Comparison of ENCODE assay signal across 17 cellular contexts in the genomic region with DNA sequence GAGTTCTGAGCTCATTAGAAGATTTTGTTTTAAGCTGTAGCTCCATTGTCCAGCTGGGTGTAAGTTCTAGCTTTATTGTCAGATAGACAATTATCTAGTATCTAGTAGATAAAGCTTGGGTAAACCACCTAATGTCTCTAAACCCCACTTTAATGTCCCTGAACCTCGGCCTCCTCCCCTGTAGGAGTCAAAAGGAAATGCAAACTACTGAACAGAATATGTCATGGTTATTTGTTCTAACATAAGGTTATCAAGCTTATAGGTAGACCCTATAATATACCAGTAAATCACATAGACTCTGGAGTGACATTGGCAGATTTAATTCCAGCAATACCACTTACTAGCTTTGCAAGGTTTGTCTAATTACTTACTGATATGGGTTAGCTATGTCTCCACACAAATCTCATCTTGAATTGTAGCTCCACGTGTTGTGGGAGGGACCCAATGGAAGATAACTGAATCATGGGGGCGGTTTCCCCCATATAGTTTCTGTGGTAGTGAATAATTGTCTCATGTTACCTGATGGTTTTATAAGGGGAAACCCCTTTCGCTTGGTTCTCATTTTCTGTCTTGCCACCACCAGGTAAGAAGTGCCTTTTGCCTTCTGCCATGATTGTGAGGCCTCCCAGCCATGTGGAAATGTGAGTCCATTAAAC. TPM values are rescaled to one million over a fixed set of nuclear protein-coding genes. Genes with fewer than 3 reads are reported as not detected.
DNase-seq lines count a peak whose midpoint lies in the region; ATAC-seq and TF ChIP-seq lines count a peak whose summit lies in the region.
"Had no signal": no experiment of that assay in that cellular context is flagged by ENCODE, and none has a peak within 500 bp of the region (broad histone marks: within the 10 kb centered on the region; RNA-seq: fewer than 3 reads in every experiment).

No MANE protein-coding gene starts in this region.

- TF ChIP-seq CTCF in OCI-LY3 (IDR thresholded peaks at IDR 0.05; ENCODE audit: low read depth, low read length) (no peak), upper lobe of left lung (IDR thresholded peaks at IDR 0.05) (no peak)

- no peak for TF ChIP-seq POLR2A in upper lobe of left lung (IDR thresholded peaks at IDR 0.05)

- H3K27me3 Mint-ChIP-seq in activated CD4-positive, alpha-beta T cell treated with anti-CD3 and anti-CD28 coated beads, Interleukin-2, amount 10 ng/mL, durations not matched to agents 24 days and 14 days = peaks cover 7% of the 10 kb centered on the region
- peaks cover 7% of the 10 kb centered on the region for H3K27me3 Mint-ChIP-seq in activated naive CD8-positive, alpha-beta T cell treated with anti-CD3 and anti-CD28 coated beads, Interleukin-2, amount 50 U/mL, for 24 hours

- intact Hi-C loops in activated CD4-positive, alpha-beta T cell treated with anti-CD3 and anti-CD28 coated beads, Interleukin-2, amount 10 ng/mL, durations not matched to agents 24 days and 14 days (cut with micrococcal nuclease) = loop anchor here (1.0 to 5.0 kb wide), 3 partner anchors 18 to 133 kb away; a partner anchor contains a TSS

- H3K4me3 Mint-ChIP-seq in activated CD4-positive, alpha-beta T cell treated with anti-CD3 and anti-CD28 coated beads, Interleukin-2, amount 10 ng/mL, durations not matched to agents 24 days and 14 days = peak overlapping the region; percentile 35
- peak overlapping the region; percentile 11 for H3K4me3 Mint-ChIP-seq in activated naive CD8-positive, alpha-beta T cell treated with anti-CD3 and anti-CD28 coated beads, Interleukin-2, amount 50 U/mL, for 24 hours
- H3K4me3 Mint-ChIP-seq: H9 had no signal

- H3K4me3 ChIP-seq in OCI-LY3 (ENCODE audit: low read length) = peak overlapping the region; percentile 42; the same call in 1 of the 2 replicates
- no peak overlapping the region for H3K4me3 ChIP-seq in upper lobe of left lung
- H3K4me3 ChIP-seq: transverse colon had no signal

- no peak for DNase-seq in activated CD4-positive, alpha-beta T cell treated with anti-CD3 and anti-CD28 coated beads, Interleukin-2, amount 10 ng/mL, durations not matched to agents 24 days and 14 days
- no peak for DNase-seq in activated CD4-positive, alpha-beta T cell treated with anti-CD3 and anti-CD28 coated beads for 1 hour
- DNase-seq in activated naive CD8-positive, alpha-beta T cell treated with anti-CD3 and anti-CD28 coated beads, Interleukin-2, amount 50 U/mL, for 24 hours = peak; percentile 29
- peak; percentile 31 to 39 (median 32) for DNase-seq in stimulated activated CD4-positive, alpha-beta T cell treated with anti-CD3 and anti-CD28 coated beads, TNF-alpha, amount 100 ng/mL, for 24 hours (ENCODE audit: low read depth in 3 of 3)
- no peak for DNase-seq in NCI-H1694 treated with DMSO at 0.1 percent for 48 hours (lab: John Stamatoyannopoulos, UW)
- DNase-seq in upper lobe of left lung = no peak
- DNase-seq: C1 segment of cervical spinal cord; effector CD8-positive, alpha-beta T cell; H9; left ventricle myocardium superior; NCI-H1930; NCI-H446 treated with DMSO at 0.1 percent for 48 hours; transverse colon had no signal

- H3K27ac ChIP-seq in OCI-LY3 (ENCODE audit: low read length) (peak overlapping the region; percentile 75), upper lobe of left lung (no peak overlapping the region)
- H3K27ac ChIP-seq: neutrophil, RWPE1, transverse colon had no signal

- H3K4me2 ChIP-seq in OCI-LY3 (ENCODE audit: low read length) = peak overlapping the region; percentile 61

- no peak overlapping the region for H2AFZ ChIP-seq in OCI-LY3 (ENCODE audit: low read depth, low read length)

- H4K20me1 ChIP-seq in OCI-LY3 (ENCODE audit: insufficient read depth, low read length) = no peaks in the 10 kb centered on the region; the same call in 1 of the 2 replicates

- H3K9ac ChIP-seq in OCI-LY3 (ENCODE audit: low read length) = peak overlapping the region; percentile 36; the same call in 1 of the 2 replicates

- H3K27me3 ChIP-seq in OCI-LY3 (ENCODE audit: low read depth, low read length) (no peaks in the 10 kb centered on the region), upper lobe of left lung (no peaks in the 10 kb centered on the region)
- H3K27me3 ChIP-seq: neutrophil, transverse colon had no signal

- WGBS in upper lobe of left lung, 2 donors = 68 to 82% methylated on average over 4 of the region's 4 CpGs

- peak overlapping the region; percentile 32 for H3K27ac Mint-ChIP-seq in activated CD4-positive, alpha-beta T cell treated with anti-CD3 and anti-CD28 coated beads, Interleukin-2, amount 10 ng/mL, durations not matched to agents 24 days and 14 days
- H3K27ac Mint-ChIP-seq in activated naive CD8-positive, alpha-beta T cell treated with anti-CD3 and anti-CD28 coated beads, Interleukin-2, amount 50 U/mL, for 24 hours = peak overlapping the region; percentile 60

- H3K4me1 ChIP-seq in OCI-LY3 (ENCODE audit: low read length) (peaks cover 68% of the 10 kb centered on the region), upper lobe of left lung (no peaks in the 10 kb centered on the region)
- H3K4me1 ChIP-seq: transverse colon had no signal

- peaks cover 7% of the 10 kb centered on the region for H3K9me3 Mint-ChIP-seq in activated CD4-positive, alpha-beta T cell treated with anti-CD3 and anti-CD28 coated beads, Interleukin-2, amount 10 ng/mL, durations not matched to agents 24 days and 14 days
- H3K9me3 Mint-ChIP-seq in activated naive CD8-positive, alpha-beta T cell treated with anti-CD3 and anti-CD28 coated beads, Interleukin-2, amount 50 U/mL, for 24 hours = peaks cover under 1% of the 10 kb centered on the region
- H3K9me3 Mint-ChIP-seq: H9 had no signal

- H3K36me3 ChIP-seq in OCI-LY3 (replicated peaks; ENCODE audit: low read depth, low read length) (peaks cover 42% of the 10 kb centered on the region), upper lobe of left lung (no peaks in the 10 kb centered on the region)
- H3K36me3 ChIP-seq: neutrophil, transverse colon had no signal

- H3K4me1 Mint-ChIP-seq in activated CD4-positive, alpha-beta T cell treated with anti-CD3 and anti-CD28 coated beads, Interleukin-2, amount 10 ng/mL, durations not matched to agents 24 days and 14 days = peaks cover 36% of the 10 kb centered on the region
- peaks cover 48% of the 10 kb centered on the region for H3K4me1 Mint-ChIP-seq in activated naive CD8-positive, alpha-beta T cell treated with anti-CD3 and anti-CD28 coated beads, Interleukin-2, amount 50 U/mL, for 24 hours

- peaks cover 7% of the 10 kb centered on the region for H3K36me3 Mint-ChIP-seq in activated CD4-positive, alpha-beta T cell treated with anti-CD3 and anti-CD28 coated beads, Interleukin-2, amount 10 ng/mL, durations not matched to agents 24 days and 14 days (ENCODE audit: low read depth)
- peaks cover 9% of the 10 kb centered on the region for H3K36me3 Mint-ChIP-seq in activated naive CD8-positive, alpha-beta T cell treated with anti-CD3 and anti-CD28 coated beads, Interleukin-2, amount 50 U/mL, for 24 hours (ENCODE audit: low read depth)

- H3K9me3 ChIP-seq in OCI-LY3 (ENCODE audit: insufficient read depth, low read length) (no peaks in the 10 kb centered on the region), upper lobe of left lung (no peaks in the 10 kb centered on the region)
- H3K9me3 ChIP-seq: neutrophil, transverse colon had no signal

- ATAC-seq in activated naive CD8-positive, alpha-beta T cell treated with anti-CD3 and anti-CD28 coated beads, Interleukin-2, amount 50 U/mL, for 24 hours = peak; percentile 69
- ATAC-seq in GM21723 (IDR thresholded peaks at IDR 0.05; ENCODE audit: unreplicated experiment) (no peak), upper lobe of left lung (ENCODE audit: low FRiP score in 2 of 2) (no peak)
- ATAC-seq: left ventricle myocardium superior had no signal

- H3K79me2 ChIP-seq in OCI-LY3 (ENCODE audit: low read length) = peaks cover 98% of the 10 kb centered on the region

- no peak for TF ChIP-seq EP300 in upper lobe of left lung (IDR thresholded peaks at IDR 0.05)

RNA-seq across cellular contexts. Expression of a gene that starts 29.4 kb away (rescaled TPM):
- total RNA-seq in activated CD4-positive, alpha-beta T cell treated with anti-CD3 and anti-CD28 coated beads, Interleukin-2, amount 10 ng/mL, durations not matched to agents 24 days and 14 days = 49.7 and 51.9 TPM in 2 replicates
- total RNA-seq in upper lobe of left lung = 100 to 1,000 TPM in 1 of 6 donors, 10 to 100 TPM in 5; 52.7 to 145 (median 72.7) TPM

Comparison
In these comparisons a context has a peak if more than half of its experiments do, and no peak if none do; other contexts are left out.
1. DNase-seq: peak in activated naive CD8-positive, alpha-beta T cell treated with anti-CD3 and anti-CD28 coated beads, Interleukin-2, amount 50 U/mL, for 24 hours (single experiment) and stimulated activated CD4-positive, alpha-beta T cell treated with anti-CD3 and anti-CD28 coated beads, TNF-alpha, amount 100 ng/mL, for 24 hours (3 of 3); none in activated CD4-positive, alpha-beta T cell treated with anti-CD3 and anti-CD28 coated beads, Interleukin-2, amount 10 ng/mL, durations not matched to agents 24 days and 14 days (single experiment), activated CD4-positive, alpha-beta T cell treated with anti-CD3 and anti-CD28 coated beads for 1 hour (single experiment), NCI-H1694 treated with DMSO at 0.1 percent for 48 hours (single experiment) and upper lobe of left lung (0 of 2).